Comparison of ENCODE assay signal across 12 cellular contexts in the genomic region with DNA sequence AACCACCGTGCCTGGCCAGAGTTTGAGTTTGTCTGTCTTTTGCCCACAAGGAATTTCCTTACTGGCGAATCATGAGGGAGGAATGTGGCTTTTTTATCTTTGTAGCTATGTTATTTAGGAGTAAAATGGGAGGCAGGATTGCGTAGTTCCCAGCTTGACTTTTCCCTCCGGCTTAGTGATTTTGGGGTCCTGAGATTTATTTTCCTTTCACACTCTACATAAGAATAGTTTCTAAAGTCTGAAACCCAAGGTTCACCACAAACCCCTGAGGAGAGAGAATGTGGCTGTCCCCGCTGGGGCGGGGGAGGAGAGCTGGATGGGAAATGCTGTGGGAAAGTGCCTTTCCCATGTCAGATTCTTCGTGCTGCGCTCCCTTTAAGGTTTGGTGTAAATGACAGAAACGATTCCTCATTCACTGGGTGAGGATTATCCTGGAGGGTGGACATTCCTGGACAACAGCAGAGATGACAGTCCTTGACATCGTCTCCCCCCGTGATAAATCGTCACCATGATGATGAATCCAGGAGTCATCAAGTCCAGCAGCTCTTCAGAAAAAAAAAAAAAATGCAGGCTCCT.
DNase-seq lines count a peak whose midpoint lies in the region; ATAC-seq and TF ChIP-seq lines count a peak whose summit lies in the region.
"Had no signal": no experiment of that assay in that cellular context is flagged by ENCODE, and none has a peak within 500 bp of the region (broad histone marks: within the 10 kb centered on the region; RNA-seq: fewer than 3 reads in every experiment).

No MANE protein-coding gene starts in this region.

- H3T11ph ChIP-seq in H9 (ENCODE audit: low read length), result no peak overlapping the region

- H3K79me1 ChIP-seq in H9 (ENCODE audit: insufficient read depth, low read depth, low read length, poor library complexity, severe bottlenecking), result no peaks in the 10 kb centered on the region

- no peak overlapping the region for H2BK12ac ChIP-seq in H9 (ENCODE audit: insufficient read length, low read depth, low read length)

- no peaks in the 10 kb centered on the region for H3K79me2 ChIP-seq in H9 (ENCODE audit: insufficient read depth, low read length)

- no peak overlapping the region for H2BK5ac ChIP-seq in H9 (ENCODE audit: insufficient read length, low read length)

- no TSS peak for BruUV-seq in Calu3 (replicated peaks; lab: Mats Ljungman, UMichigan)

- H2AFZ ChIP-seq in H9 (ENCODE audit: low read length), result no peak overlapping the region

- H3K4me3 Mint-ChIP-seq in H9, result peak overlapping the region; percentile 46 to 59
- no peak overlapping the region for H3K4me3 Mint-ChIP-seq in Calu3 (ENCODE audit: low read depth, unreplicated experiment)
- H3K4me3 Mint-ChIP-seq: stimulated activated naive CD8-positive, alpha-beta T cell treated with anti-CD3 and anti-CD28 coated beads, Interleukin-15, Interleukin-2, amounts not matched to agents 100 ng/mL and 50 ng/mL, for 24 hours had no signal

- H3K9me3 Mint-ChIP-seq in H9 (peaks cover 0 to 4% of the 10 kb centered on the region in 2 experiments; a peak in 2 of 5 replicates), Calu3 (ENCODE audit: low read depth, unreplicated experiment) (no peaks in the 10 kb centered on the region)
- H3K9me3 Mint-ChIP-seq: stimulated activated naive CD8-positive, alpha-beta T cell treated with anti-CD3 and anti-CD28 coated beads, Interleukin-15, Interleukin-2, amounts not matched to agents 100 ng/mL and 50 ng/mL, for 24 hours had no signal

- H3K23me2 ChIP-seq in H9 (ENCODE audit: insufficient read length, low read depth, low read length, poor library complexity, severe bottlenecking), result no peaks in the 10 kb centered on the region

- H2BK120ac ChIP-seq in H9 (ENCODE audit: low read depth, low read length, poor library complexity, severe bottlenecking), result no peak overlapping the region

- H3K4ac ChIP-seq in H9 (ENCODE audit: low read depth, low read length), result no peak overlapping the region

- H4K20me1 ChIP-seq in H9 (ENCODE audit: control insufficient read depth, insufficient read depth, insufficient read length), result no peaks in the 10 kb centered on the region

- H3K14ac ChIP-seq in H9 (ENCODE audit: insufficient read depth, low read length), result no peak overlapping the region

- H3K56ac ChIP-seq in H9 (ENCODE audit: insufficient read length, low read depth, low read length), result no peak overlapping the region

- peaks cover 13% of the 10 kb centered on the region; the same call in 1 of the 2 replicates for H3K4me1 ChIP-seq in H9 (ENCODE audit: insufficient read depth, low read length)
- peaks cover 33% of the 10 kb centered on the region for H3K4me1 ChIP-seq in iPS-20b (ENCODE audit: insufficient read depth, low read length)
- H3K4me1 ChIP-seq: right lobe of liver had no signal

- H3K36me3 Mint-ChIP-seq in H9 (ENCODE audit: insufficient read depth in 1 of 3, low read depth in 3 of 3) (peaks cover 0 to 7% (median 7%) of the 10 kb centered on the region in 3 experiments; a peak in 4 of 7 replicates), Calu3 (ENCODE audit: insufficient read depth, unreplicated experiment) (no peaks in the 10 kb centered on the region)

- H2BK15ac ChIP-seq in H9 (ENCODE audit: low read depth, low read length), result no peak overlapping the region

- no peak overlapping the region for H4K8ac ChIP-seq in H9 (replicated peaks; ENCODE audit: insufficient read length, low read depth, low read length)

- no peak overlapping the region for H4K91ac ChIP-seq in H9 (ENCODE audit: insufficient read length, low read depth, low read length)

- H3K27ac Mint-ChIP-seq in H9 (peak overlapping the region; percentile 67 to 95 (median 83)), Calu3 (ENCODE audit: unreplicated experiment) (no peak overlapping the region)
- H3K27ac Mint-ChIP-seq: stimulated activated naive CD8-positive, alpha-beta T cell treated with anti-CD3 and anti-CD28 coated beads, Interleukin-15, Interleukin-2, amounts not matched to agents 100 ng/mL and 50 ng/mL, for 24 hours had no signal

- ATAC-seq in GM21529 (IDR thresholded peaks at IDR 0.05; ENCODE audit: unreplicated experiment), result no peak
- ATAC-seq: activated CD4-positive, CD25-positive, alpha-beta regulatory T cell treated with anti-CD3 and anti-CD28 coated beads, Interleukin-2, amount 50 U/mL, for 24 hours; right lobe of liver had no signal

- CTCF ChIA-PET in Calu3 (lab: Charles Lee), result no interaction called here

- H3K9ac ChIP-seq in H9 (ENCODE audit: extremely low read depth, insufficient read length, low read length) (no peak overlapping the region), iPS-20b (ENCODE audit: low read depth, low read length) (no peak overlapping the region)

- peak overlapping the region; percentile 23 for H3K4me2 ChIP-seq in H9 (ENCODE audit: insufficient read depth, insufficient read length, low read length)

- DNase-seq in H9 (no peak), amniotic epithelial cell (ENCODE audit: low read depth) (peak; percentile 37), renal cortical epithelial cell (ENCODE audit: low read depth) (peak; percentile 1), Calu3 (no peak), ureter (ENCODE audit: low spot score) (no peak), NCI-H187 (lab: John Stamatoyannopoulos, UW) (no peak)
- DNase-seq: cortex of kidney, right lobe of liver had no signal

- WGBS in H9 (ENCODE audit: extremely low coverage, insufficient read length, low lambda C conversion rate), result no CpG with 5 or more reads among the region's 12 CpGs

- H3K18ac ChIP-seq in H9 (ENCODE audit: insufficient read length, low read depth, low read length), result no peak overlapping the region

- no peak overlapping the region for H4K5ac ChIP-seq in H9 (ENCODE audit: insufficient read length, low read depth, low read length)

- intact Hi-C loops in Calu3 (cut with micrococcal nuclease; ENCODE audit: unreplicated experiment), result no loop called here

- no peaks in the 10 kb centered on the region for H3K36me3 ChIP-seq in iPS-20b (ENCODE audit: insufficient read depth, low read depth, low read length)
- H3K36me3 ChIP-seq: right lobe of liver had no signal

- H3K23ac ChIP-seq in H9 (ENCODE audit: insufficient read length, low read depth, low read length), result no peak overlapping the region

- H3K4me1 Mint-ChIP-seq in H9 (peaks cover 52 to 64% of the 10 kb centered on the region in 2 experiments), Calu3 (ENCODE audit: low read depth, unreplicated experiment) (no peaks in the 10 kb centered on the region)

- no peak overlapping the region for H3K27ac ChIP-seq in H9 (ENCODE audit: insufficient read length, low read depth, low read length)
- no peak overlapping the region for H3K27ac ChIP-seq in iPS-20b (ENCODE audit: low read length)
- H3K27ac ChIP-seq: right lobe of liver had no signal

- H3K27me3 Mint-ChIP-seq in H9 (ENCODE audit: low read depth) (peaks cover 10% of the 10 kb centered on the region), Calu3 (ENCODE audit: unreplicated experiment) (peaks cover 84% of the 10 kb centered on the region)
- H3K27me3 Mint-ChIP-seq: stimulated activated naive CD8-positive, alpha-beta T cell treated with anti-CD3 and anti-CD28 coated beads, Interleukin-15, Interleukin-2, amounts not matched to agents 100 ng/mL and 50 ng/mL, for 24 hours had no signal

- TF ChIP-seq CTCF in H9 (conservative IDR thresholded peaks at IDR 0.05) (no peak), Calu3 (IDR thresholded peaks at IDR 0.05; ENCODE audit: unreplicated experiment) (no peak)

- H2AK5ac ChIP-seq in H9 (ENCODE audit: insufficient read length, low read length), result no peak overlapping the region

- H3K27me3 ChIP-seq in H9 (ENCODE audit: insufficient read depth, low read length), result no peaks in the 10 kb centered on the region
- H3K27me3 ChIP-seq in iPS-20b (ENCODE audit: insufficient read depth, low read length), result no peaks in the 10 kb centered on the region
- H3K27me3 ChIP-seq: right lobe of liver had no signal

- H3K4me3 ChIP-seq in iPS-20b (ENCODE audit: low read length), result peak overlapping the region; percentile 58
- H3K4me3 ChIP-seq: right lobe of liver had no signal

- no peaks in the 10 kb centered on the region for H3K9me3 ChIP-seq in H9 (ENCODE audit: control insufficient read depth, low read depth, low read length)
- no peaks in the 10 kb centered on the region for H3K9me3 ChIP-seq in iPS-20b (ENCODE audit: insufficient read depth, low read depth, low read length)
- H3K9me3 ChIP-seq: right lobe of liver had no signal

- H2BK20ac ChIP-seq in H9 (ENCODE audit: low read depth, low read length, poor library complexity, severe bottlenecking), result no peak overlapping the region

Comparison
In these comparisons a context has a peak if more than half of its experiments do, and no peak if none do; other contexts are left out.
1. DNase-seq: peak in amniotic epithelial cell (single experiment) and renal cortical epithelial cell (single experiment); none in H9 (single experiment), Calu3 (single experiment), ureter (single experiment) and NCI-H187 (0 of 2).